ENCODE assay signal across 1 cellular context in genomic region chr9:121178676-121179372, GRCh38.
TF ChIP-seq lines count a peak whose summit lies in the region.

No MANE protein-coding gene starts in this region.

TF ChIP-seq in SK-N-SH, 30 proteins besides CTCF, POLR2A, EP300 and RAD21 (continued from another document):
- no peak for TF ChIP-seq USF1 (IDR thresholded peaks at IDR 0.05; ENCODE audit: borderline replicate concordance, low read depth)
- no peak for TF ChIP-seq RXRA (IDR thresholded peaks at IDR 0.05; ENCODE audit: borderline replicate concordance, low read depth)
- no peak for TF ChIP-seq GABPA (IDR thresholded peaks at IDR 0.05; ENCODE audit: low read depth)
- TF ChIP-seq CHD2 (IDR thresholded peaks at IDR 0.05; ENCODE audit: low read length, partially characterized antibody): no peak
